9 cellular contexts compared by ENCODE assay signal in genomic region chr3:115836944-115837343, GRCh38.
DNase-seq lines count a peak whose midpoint lies in the region; ATAC-seq and TF ChIP-seq lines count a peak whose summit lies in the region.
"Had no signal": no experiment of that assay in that cellular context is flagged by ENCODE, and none has a peak within 500 bp of the region (broad histone marks: within the 10 kb centered on the region; RNA-seq: fewer than 3 reads in every experiment).

No MANE protein-coding gene starts in this region.

- H3K27ac ChIP-seq in AG04450 (ENCODE audit: low read depth, low read length) (no peak overlapping the region), substantia nigra (ENCODE audit: low read depth, low read length, poor library complexity, severe bottlenecking) (no peak overlapping the region)

- CTCF ChIA-PET in AG04450 (lab: Charles Lee): interaction anchor here (0.6 to 3.1 kb wide), 12 partner anchors 8 to 590 kb away, joined by 3 to 16 read pairs (median 4); no protein-coding TSS in a partner anchor

- TF ChIP-seq CTCF in AG04450 (IDR thresholded peaks at IDR 0.05; ENCODE audit: low read depth, low read length) (peak; percentile 66), glutamatergic neuron (IDR thresholded peaks at IDR 0.05; ENCODE audit: partially characterized antibody, unreplicated experiment) (peak; percentile 85)

- no peak overlapping the region for H3K4me3 Mint-ChIP-seq in glutamatergic neuron (ENCODE audit: unreplicated experiment)
- H3K4me3 Mint-ChIP-seq: naive B cell had no signal

- H3K4me3 ChIP-seq in AG04450 (ENCODE audit: low read depth, low read length): no peak overlapping the region

- H3K4me1 Mint-ChIP-seq in glutamatergic neuron (ENCODE audit: low read depth, unreplicated experiment): no peaks in the 10 kb centered on the region
- H3K4me1 Mint-ChIP-seq: naive B cell had no signal

- H3K9me3 Mint-ChIP-seq in glutamatergic neuron (ENCODE audit: unreplicated experiment): no peaks in the 10 kb centered on the region
- H3K9me3 Mint-ChIP-seq: naive B cell had no signal

- peaks cover 2% of the 10 kb centered on the region for H3K27me3 Mint-ChIP-seq in glutamatergic neuron (ENCODE audit: unreplicated experiment)

- peak; percentile 69 for ATAC-seq in GM18868 (IDR thresholded peaks at IDR 0.05; ENCODE audit: unreplicated experiment)

- POLR2A ChIA-PET in AG04450 (lab: Yijun Ruan, JAX): no interaction called here

- no peaks in the 10 kb centered on the region for H3K9me3 ChIP-seq in AG04450 (ENCODE audit: control insufficient read depth, insufficient read depth, low read length)

- H3K27me3 ChIP-seq in AG04450 (ENCODE audit: control insufficient read depth, insufficient read depth, low read length): no peaks in the 10 kb centered on the region

- H3K27ac Mint-ChIP-seq in glutamatergic neuron (ENCODE audit: unreplicated experiment): no peak overlapping the region

- H3K36me3 Mint-ChIP-seq in glutamatergic neuron (ENCODE audit: unreplicated experiment): no peaks in the 10 kb centered on the region
- H3K36me3 Mint-ChIP-seq: naive B cell had no signal

- DNase-seq in AG04450 (ENCODE audit: low read depth, low spot score) (no peak), SK-MEL-5 (ENCODE audit: low read depth, low spot score) (peak; percentile 41), glutamatergic neuron (no peak), cortex of kidney (lab: John Stamatoyannopoulos, UW) (no peak), substantia nigra (lab: John Stamatoyannopoulos, UW) (no peak), amygdala (lab: John Stamatoyannopoulos, UW) (no peak)
- DNase-seq in activated T-cell treated with anti-CD3 and anti-CD28 coated beads, Interleukin-2, amount 50 U/mL, for 1 hour: no peak
- DNase-seq: naive B cell had no signal

- in situ Hi-C loops in SK-MEL-5 (cut with HindIII; ENCODE audit: low pct_unique_long_range_greater_than_20kb, low sequenced_read_pairs): no loop called here
